Comparison of ENCODE assay signal across 20 cellular contexts in the genomic region with DNA sequence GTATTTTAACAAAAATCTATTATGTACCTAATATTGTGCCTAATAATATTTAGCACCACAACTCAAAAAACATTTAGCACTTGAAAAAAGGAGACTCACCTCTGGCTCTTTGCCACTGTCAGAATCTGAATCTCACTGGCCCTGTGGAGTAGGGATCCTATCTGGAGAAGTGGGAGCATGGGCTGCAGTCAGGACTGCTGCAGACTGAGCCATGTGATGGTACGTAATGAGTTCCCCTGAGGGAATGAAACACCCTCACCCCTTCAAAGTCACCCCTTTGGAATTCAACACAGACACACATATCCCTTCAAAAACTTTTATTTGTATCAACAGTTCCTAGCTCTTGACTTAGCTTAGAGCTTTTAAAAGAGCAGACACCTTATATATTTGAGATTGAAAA. TPM values are rescaled to one million over a fixed set of nuclear protein-coding genes. Genes with fewer than 3 reads are reported as not detected.
DNase-seq lines count a peak whose midpoint lies in the region; ATAC-seq and TF ChIP-seq lines count a peak whose summit lies in the region.
"Had no signal": no experiment of that assay in that cellular context is flagged by ENCODE, and none has a peak within 500 bp of the region (broad histone marks: within the 10 kb centered on the region; RNA-seq: fewer than 3 reads in every experiment).

No MANE protein-coding gene starts in this region.

- no peak overlapping the region for H2AFZ ChIP-seq in IMR-90 (replicated peaks; ENCODE audit: low read length, poor library complexity)
- H2AFZ ChIP-seq in neural progenitor cell (replicated peaks), result no peak overlapping the region

- no peak overlapping the region for H2AK9ac ChIP-seq in IMR-90 (replicated peaks; ENCODE audit: low read depth, low read length, poor library complexity)

- H3K56ac ChIP-seq in IMR-90 (ENCODE audit: extremely low read depth, insufficient read depth, low read length), result no peak overlapping the region

- H4K20me1 ChIP-seq in IMR-90 (ENCODE audit: insufficient read depth, low read length) (peaks cover 13% of the 10 kb centered on the region; the same call in 1 of the 2 replicates), neural progenitor cell (ENCODE audit: low read depth) (peaks cover 4% of the 10 kb centered on the region)

- no peak overlapping the region for H3K4ac ChIP-seq in IMR-90 (ENCODE audit: low read depth, low read length)

- H3K36me3 Mint-ChIP-seq in neural progenitor cell, result peaks cover 16% of the 10 kb centered on the region
- H3K36me3 Mint-ChIP-seq: natural killer cell had no signal

- H3K9me3 ChIP-seq in IMR-90 (ENCODE audit: control insufficient read depth, insufficient read depth, low read length) (no peaks in the 10 kb centered on the region), neural progenitor cell (ENCODE audit: low read depth) (no peaks in the 10 kb centered on the region)
- H3K9me3 ChIP-seq: BE2C, prostate gland, vagina had no signal

- TF ChIP-seq RAD21 in IMR-90 (IDR thresholded peaks at IDR 0.05; ENCODE audit: low read length), result no peak

- BruUV-seq in IMR-90 (replicated peaks; lab: Mats Ljungman, UMichigan), result no TSS peak

- H2BK20ac ChIP-seq in IMR-90 (ENCODE audit: low read depth, low read length), result no peak overlapping the region

- dilution Hi-C loops in IMR-90 (cut with HindIII; ENCODE audit: low sequenced_read_pairs, unreplicated experiment), result no loop called here

- peaks cover 8% of the 10 kb centered on the region for H3K4me1 Mint-ChIP-seq in neural progenitor cell

- no peak overlapping the region for H3K27ac ChIP-seq in IMR-90 (ENCODE audit: insufficient read depth, low read length)
- H3K27ac ChIP-seq in dorsolateral prefrontal cortex, result peak overlapping the region in 30 of 59 donors; percentile 1 to 91 (median 82)
- no peak overlapping the region for H3K27ac ChIP-seq in neural progenitor cell
- H3K27ac ChIP-seq: prostate gland, vagina had no signal

- no peak overlapping the region for H4K5ac ChIP-seq in IMR-90 (ENCODE audit: low read depth, low read length)

- H2AK5ac ChIP-seq in IMR-90 (ENCODE audit: low read depth, low read length), result no peak overlapping the region

- H3K27me3 ChIP-seq in BJ (ENCODE audit: control insufficient read depth, insufficient read depth, low read length) (no peaks in the 10 kb centered on the region), IMR-90 (ENCODE audit: control insufficient read depth, insufficient read depth, low read length) (no peaks in the 10 kb centered on the region), dorsolateral prefrontal cortex (no peaks in the 10 kb centered on the region), neural progenitor cell (no peaks in the 10 kb centered on the region)
- H3K27me3 ChIP-seq: BE2C, vagina had no signal

- H2BK5ac ChIP-seq in IMR-90 (ENCODE audit: low read depth, low read length, poor library complexity, severe bottlenecking), result peak overlapping the region; percentile 80

- H3K18ac ChIP-seq in IMR-90 (ENCODE audit: low read depth, low read length), result no peak overlapping the region

- WGBS in IMR-90 (ENCODE audit: extremely low coverage in 2 of 2, insufficient read length in 1 of 2), 2 experiments, result no CpG with 5 or more reads among the region's 1 CpG

- POLR2A ChIA-PET in BJ (lab: Charles Lee) (no interaction called here), IMR-90 (lab: Charles Lee; ENCODE audit: unreplicated experiment) (no interaction called here)

- peaks cover 9% of the 10 kb centered on the region for H3K9me1 ChIP-seq in IMR-90 (ENCODE audit: insufficient read depth, low read length)

- no peak overlapping the region for H3K23ac ChIP-seq in IMR-90 (ENCODE audit: low read depth, low read length)

- ATAC-seq in IMR-90 (ENCODE audit: low read depth) (peak; percentile 96), HG02642 (IDR thresholded peaks at IDR 0.05; ENCODE audit: poor library complexity, unreplicated experiment) (no peak)
- ATAC-seq: natural killer cell; stimulated activated naive CD8-positive, alpha-beta T cell treated with anti-CD3 and anti-CD28 coated beads, Interleukin-15, amount 100 ng/mL, for 72 hours had no signal

- H4K8ac ChIP-seq in IMR-90 (ENCODE audit: low read depth in 2 of 2, low read length in 2 of 2), result no peak overlapping the region

- H3K79me2 ChIP-seq in neural progenitor cell (ENCODE audit: low read depth), result peaks cover 30% of the 10 kb centered on the region

- no peak overlapping the region for H3K4me3 ChIP-seq in BJ (ENCODE audit: low read depth, low read length)
- no peak overlapping the region for H3K4me3 ChIP-seq in IMR-90 (ENCODE audit: insufficient read depth, low read depth, low read length)
- no peak overlapping the region for H3K4me3 ChIP-seq in dorsolateral prefrontal cortex
- H3K4me3 ChIP-seq in neural progenitor cell, result no peak overlapping the region
- H3K4me3 ChIP-seq: lung, prostate gland, vagina had no signal

- no peak overlapping the region for H3K27ac Mint-ChIP-seq in neural progenitor cell

- H3K4me1 ChIP-seq in IMR-90 (ENCODE audit: control insufficient read depth, insufficient read depth, low read length) (peaks cover 6% of the 10 kb centered on the region), neural progenitor cell (no peaks in the 10 kb centered on the region)
- H3K4me1 ChIP-seq: BE2C had no signal

- H3K4me2 ChIP-seq in IMR-90 (ENCODE audit: low read depth, low read length) (no peak overlapping the region), neural progenitor cell (no peak overlapping the region)

- CTCF ChIA-PET in BJ (lab: Yijun Ruan, JAX), result interaction anchor here (1.2 kb wide), 1 partner anchor 45 kb away, joined by 3 read pairs; no protein-coding TSS in a partner anchor
- CTCF ChIA-PET in IMR-90 (lab: Yijun Ruan, JAX), result interaction anchor here (0.9 kb wide), 1 partner anchor 20 kb away, joined by 7 read pairs; no protein-coding TSS in a partner anchor

- H3K14ac ChIP-seq in IMR-90 (replicated peaks; ENCODE audit: low read depth, low read length), result no peak overlapping the region

- DNase-seq in BJ (ENCODE audit: low read depth), result peak; percentile 42
- DNase-seq in IMR-90, result peak; percentile 85
- DNase-seq in dorsolateral prefrontal cortex, result peak in 1 of 10 donors; percentile 8
- DNase-seq in neural progenitor cell (ENCODE audit: low spot score), result no peak
- no peak for DNase-seq in GM20000 (ENCODE audit: low spot score)
- DNase-seq in activated effector memory CD4-positive, alpha-beta T cell treated with anti-CD3 and anti-CD28 coated beads, Interleukin-2, amount 50 U/mL, for 16 hours, result no peak
- DNase-seq in NCI-H345 treated with DMSO at 0.1 percent for 48 hours (lab: John Stamatoyannopoulos, UW; ENCODE audit: unreplicated experiment), result no peak
- DNase-seq: activated T-cell treated with anti-CD3 and anti-CD28 coated beads, Interleukin-2, amount 50 U/mL, for 48 hours; BE2C; cortex of kidney; MM.1S; natural killer cell; NCI-H2029; NCI-H526 treated with DMSO at 0.1 percent for 48 hours; stimulated activated naive CD8-positive, alpha-beta T cell treated with anti-CD3 and anti-CD28 coated beads, Interleukin-15, amount 100 ng/mL, for 72 hours had no signal

- TF ChIP-seq CTCF in BJ (IDR thresholded peaks at IDR 0.05; ENCODE audit: insufficient read depth, low read depth, low read length) (no peak), IMR-90 (conservative IDR thresholded peaks at IDR 0.05; ENCODE audit: low read depth, low read length) (no peak), dorsolateral prefrontal cortex (IDR thresholded peaks at IDR 0.05 in 54 of 56, conservative IDR thresholded peaks at IDR 0.05 in 2 of 56; ENCODE audit: low read depth in 1 of 56, partially characterized antibody in 56 of 56) (no peak), neural progenitor cell (IDR thresholded peaks at IDR 0.05) (no peak), GM20000 (IDR thresholded peaks at IDR 0.05; ENCODE audit: extremely low read depth, missing control alignments) (no peak)

- peaks cover 28 to 54% of the 10 kb centered on the region in 2 experiments for H3K79me1 ChIP-seq in IMR-90 (ENCODE audit: low read depth in 1 of 2, low read length in 2 of 2)

- in situ Hi-C loops in IMR-90 (cut with MboI; ENCODE audit: low sequenced_read_pairs), result no loop called here

- intact Hi-C loops in IMR-90 (cut with micrococcal nuclease), result no loop called here
- intact Hi-C loops in dorsolateral prefrontal cortex (cut with DNase I), result loop anchor here in 1 of 2 donors (10.0 kb wide), 1 partner anchor 193 kb away; a partner anchor contains a TSS

- peaks cover 6% of the 10 kb centered on the region for H3F3A ChIP-seq in neural progenitor cell (ENCODE audit: low read depth)

- H3K9me3 Mint-ChIP-seq in neural progenitor cell, result no peaks in the 10 kb centered on the region
- H3K9me3 Mint-ChIP-seq: natural killer cell; stimulated activated naive CD8-positive, alpha-beta T cell treated with anti-CD3 and anti-CD28 coated beads, Interleukin-15, amount 100 ng/mL, for 72 hours had no signal

- TF ChIP-seq POLR2A in IMR-90 (IDR thresholded peaks at IDR 0.05; ENCODE audit: low read depth, low read length), result no peak

- no peak overlapping the region for H2BK120ac ChIP-seq in IMR-90 (ENCODE audit: low read depth, low read length)

- H3K9ac ChIP-seq in IMR-90 (ENCODE audit: low read depth, low read length) (no peak overlapping the region), neural progenitor cell (peak overlapping the region; percentile 18)

- H3K4me3 Mint-ChIP-seq in neural progenitor cell, result no peak overlapping the region
- H3K4me3 Mint-ChIP-seq: natural killer cell; stimulated activated naive CD8-positive, alpha-beta T cell treated with anti-CD3 and anti-CD28 coated beads, Interleukin-15, amount 100 ng/mL, for 72 hours had no signal

- no peak overlapping the region for H2BK15ac ChIP-seq in IMR-90 (ENCODE audit: low read depth, low read length)

- H4K91ac ChIP-seq in IMR-90 (ENCODE audit: insufficient read depth, low read depth, low read length), result no peak overlapping the region

- H3K36me3 ChIP-seq in BJ (ENCODE audit: control insufficient read depth, insufficient read depth, low read length) (peaks cover 11% of the 10 kb centered on the region), IMR-90 (ENCODE audit: control insufficient read depth, insufficient read depth, low read length) (peaks cover 28% of the 10 kb centered on the region), neural progenitor cell (peaks cover 5% of the 10 kb centered on the region)
- H3K36me3 ChIP-seq: prostate gland had no signal

- peaks cover 4% of the 10 kb centered on the region for H3K27me3 Mint-ChIP-seq in neural progenitor cell (ENCODE audit: insufficient read depth, low read depth)
- H3K27me3 Mint-ChIP-seq: stimulated activated naive CD8-positive, alpha-beta T cell treated with anti-CD3 and anti-CD28 coated beads, Interleukin-15, amount 100 ng/mL, for 72 hours had no signal

RNA-seq across cellular contexts. Expression of a gene that starts 6.5 kb away (rescaled TPM):
- 61.9 and 69.4 TPM in 2 replicates for polyA plus RNA-seq in BJ (2011; rRNA removed)
- polyA minus RNA-seq in BJ (2011; rRNA and poly(A)+ RNA removed), result 15.7 and 19.0 TPM in 2 replicates
- 51.4 and 55.0 TPM in 2 replicates for total RNA-seq in IMR-90 (2012; rRNA removed)
- polyA plus RNA-seq in IMR-90 (2012; rRNA removed), result 51.6 and 58.3 TPM in 2 replicates
- polyA plus RNA-seq in IMR-90 (2012; cell fraction: cytosol; rRNA removed), result 77.4 and 85.2 TPM in 2 replicates
- 29.3 and 32.5 TPM in 2 replicates for polyA plus RNA-seq in IMR-90 (2012; cell fraction: nucleus; rRNA removed; ENCODE audit: low replicate concordance)
- total RNA-seq in dorsolateral prefrontal cortex, result 10 to 100 TPM; 21.5 to 52.5 (median 36.6) TPM
- 60.4 and 73.6 TPM in 2 replicates for total RNA-seq in neural progenitor cell (ENCODE audit: low replicate concordance)

RNA-seq across cellular contexts. Expression of a gene that starts 6.9 kb away (rescaled TPM):
- polyA plus RNA-seq in BJ (2011; rRNA removed) (21.9 and 25.5 TPM in 2 replicates), IMR-90 (2012; rRNA removed) (12.2 and 14.9 TPM in 2 replicates)
- polyA minus RNA-seq in BJ (2011; rRNA and poly(A)+ RNA removed), result 18.2 and 26.6 TPM in 2 replicates
- total RNA-seq in IMR-90 (2012; rRNA removed) (37.2 and 41.6 TPM in 2 replicates), dorsolateral prefrontal cortex (10 to 100 TPM; 12.8 to 27.9 (median 19.6) TPM), neural progenitor cell (ENCODE audit: low replicate concordance) (19.5 and 23.9 TPM in 2 replicates)
- 9.1 and 21.9 TPM in 2 replicates for polyA plus RNA-seq in IMR-90 (2012; cell fraction: cytosol; rRNA removed)
- polyA plus RNA-seq in IMR-90 (2012; cell fraction: nucleus; rRNA removed; ENCODE audit: low replicate concordance), result 6.9 and 10.5 TPM in 2 replicates

RNA-seq across cellular contexts. Expression of a gene that starts 7.0 kb away (rescaled TPM):
- polyA plus RNA-seq in BJ (2011; rRNA removed) (85.5 and 98.0 TPM in 2 replicates), IMR-90 (2012; rRNA removed) (108 and 114 TPM in 2 replicates)
- 26.8 and 50.5 TPM in 2 replicates for polyA minus RNA-seq in BJ (2011; rRNA and poly(A)+ RNA removed)
- total RNA-seq in IMR-90 (2012; rRNA removed) (77.1 and 79.7 TPM in 2 replicates), dorsolateral prefrontal cortex (100 to 1,000 TPM in 100 of 120 experiments, 10 to 100 TPM in 20; 59.7 to 172 (median 126) TPM), neural progenitor cell (ENCODE audit: low replicate concordance) (78.9 and 91.2 TPM in 2 replicates)
- polyA plus RNA-seq in IMR-90 (2012; cell fraction: cytosol; rRNA removed), result 158 and 196 TPM in 2 replicates
- 127 and 140 TPM in 2 replicates for polyA plus RNA-seq in IMR-90 (2012; cell fraction: nucleus; rRNA removed; ENCODE audit: low replicate concordance)

RNA-seq across cellular contexts. Expression of a gene that starts 14.6 kb away (rescaled TPM):
- polyA plus RNA-seq in BJ (2011; rRNA removed), result not detected in 2 replicates
- polyA minus RNA-seq in BJ (2011; rRNA and poly(A)+ RNA removed), result not detected in 2 replicates
- not detected in 2 replicates for total RNA-seq in IMR-90 (2012; rRNA removed)
- not detected in 2 replicates for polyA plus RNA-seq in IMR-90 (2012; rRNA removed)
- 0.02 TPM in 1 of 2 replicates, not detected in the other for polyA plus RNA-seq in IMR-90 (2012; cell fraction: cytosol; rRNA removed)
- polyA plus RNA-seq in IMR-90 (2012; cell fraction: nucleus; rRNA removed; ENCODE audit: low replicate concordance), result 0.14 and 0.29 TPM in 2 replicates
- 1 to 10 TPM in 3 of 120 experiments, under 1 TPM in 43, not detected in 74; 0.29 to 1.2 (median 0.50) TPM for total RNA-seq in dorsolateral prefrontal cortex
- total RNA-seq in neural progenitor cell (ENCODE audit: low replicate concordance), result not detected in 2 replicates
- total RNA-seq: HT1080, prostate gland, vagina had no signal

RNA-seq across cellular contexts. Expression of a gene that starts 19.0 kb away (rescaled TPM):
- polyA plus RNA-seq in BJ (2011; rRNA removed) (73.5 and 85.4 TPM in 2 replicates), IMR-90 (2012; rRNA removed) (61.6 and 63.3 TPM in 2 replicates)
- polyA minus RNA-seq in BJ (2011; rRNA and poly(A)+ RNA removed), result 121 and 134 TPM in 2 replicates
- total RNA-seq in IMR-90 (2012; rRNA removed) (109 and 135 TPM in 2 replicates), dorsolateral prefrontal cortex (100 to 1,000 TPM in 113 of 120 experiments, 10 to 100 TPM in 7; 79.5 to 194 (median 131) TPM), neural progenitor cell (ENCODE audit: low replicate concordance) (170 and 173 TPM in 2 replicates)
- 22.7 and 26.4 TPM in 2 replicates for polyA plus RNA-seq in IMR-90 (2012; cell fraction: cytosol; rRNA removed)
- 86.9 and 136 TPM in 2 replicates for polyA plus RNA-seq in IMR-90 (2012; cell fraction: nucleus; rRNA removed; ENCODE audit: low replicate concordance)

Comparison
In these comparisons a context has a peak if more than half of its experiments do, and no peak if none do; other contexts are left out.
1. DNase-seq: peak in BJ (single experiment) and IMR-90 (single experiment); none in neural progenitor cell (single experiment), GM20000 (single experiment), activated effector memory CD4-positive, alpha-beta T cell treated with anti-CD3 and anti-CD28 coated beads, Interleukin-2, amount 50 U/mL, for 16 hours (single experiment) and NCI-H345 treated with DMSO at 0.1 percent for 48 hours (single experiment).
2. H3K27ac ChIP-seq: peak in dorsolateral prefrontal cortex (30 of 59); none in IMR-90 (single experiment) and neural progenitor cell (single experiment).